8 cellular contexts compared by ENCODE assay signal in the genomic region with DNA sequence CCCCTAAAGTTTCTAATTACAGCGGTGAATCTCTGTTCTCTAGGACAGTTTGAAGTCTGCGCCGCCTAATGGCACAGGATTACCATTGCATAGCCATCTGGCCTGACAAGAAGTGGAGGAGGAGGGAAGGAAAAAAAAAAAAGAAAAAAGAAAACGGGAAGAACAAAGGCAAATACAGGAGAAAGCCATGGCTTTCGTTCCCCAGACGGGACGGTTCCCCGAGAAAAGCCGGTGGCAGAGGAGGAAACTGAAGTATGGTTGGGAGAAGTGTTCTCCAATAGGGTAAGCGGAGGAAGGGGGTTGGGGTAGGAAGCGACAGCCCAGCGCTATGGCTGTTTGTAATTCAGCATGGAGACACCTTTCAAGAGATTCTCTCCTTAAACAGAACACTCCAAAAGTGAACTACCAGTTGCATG.
A peak's percentile ranks its signal among the peaks of the same experiment; 100 is the strongest.
DNase-seq lines count a peak whose midpoint lies in the region; ATAC-seq, FAIRE-seq and TF ChIP-seq lines count a peak whose summit lies in the region.

No MANE protein-coding gene starts in this region.

- in situ Hi-C loops in SK-MEL-5 (cut with HindIII; ENCODE audit: low pct_unique_long_range_greater_than_20kb, low sequenced_read_pairs), result no loop called here

- H3K9me3 Mint-ChIP-seq in MCF 10A (ENCODE audit: unreplicated experiment), result no peaks in the 10 kb centered on the region

- TSS peak; percentile 52 for BruUV-seq in MCF 10A (replicated peaks; lab: Mats Ljungman, UMichigan)

- H3K27ac Mint-ChIP-seq in MCF 10A (ENCODE audit: low read depth, unreplicated experiment), result peak overlapping the region; percentile 69

- DNase-seq in GM20000 (ENCODE audit: low spot score) (peak; percentile 5), SK-MEL-5 (ENCODE audit: low read depth, low spot score) (peak; percentile 65), MCF 10A (ENCODE audit: unreplicated experiment) (peak; percentile 79), cerebellar nuclear complex (lab: John Stamatoyannopoulos, UW) (no peak)

- peaks cover 21% of the 10 kb centered on the region for H3K79me2 ChIP-seq in DOHH2 (ENCODE audit: control insufficient read depth, low read length)

- no peaks in the 10 kb centered on the region for H3K27me3 Mint-ChIP-seq in MCF 10A (ENCODE audit: insufficient read depth, unreplicated experiment)

- no peaks in the 10 kb centered on the region; the same call in 1 of the 2 replicates for H3K27me3 ChIP-seq in DOHH2 (ENCODE audit: control insufficient read depth, low read length)

- peak overlapping the region; percentile 93 for H3K4me2 ChIP-seq in DOHH2 (ENCODE audit: low read length)

- CTCF ChIA-PET in MCF 10A (lab: Yijun Ruan, JAX), result interaction anchor here (0.6 to 2.7 kb wide), 12 partner anchors 14 to 448 kb away, joined by 3 to 14 read pairs (median 3); a partner anchor contains a TSS

- H3K4me3 ChIP-seq in DOHH2 (ENCODE audit: low read length) (peak overlapping the region; percentile 90), skin epidermis (peak overlapping the region; percentile 35 to 54 (median 41))

- no peaks in the 10 kb centered on the region for H3K9me3 ChIP-seq in DOHH2 (ENCODE audit: control insufficient read depth, insufficient read depth, low read length)

- H4K20me1 ChIP-seq in DOHH2 (ENCODE audit: control insufficient read depth, insufficient read depth, low read depth, low read length), result no peaks in the 10 kb centered on the region

- H3K27ac ChIP-seq in DOHH2 (ENCODE audit: low read depth, low read length), result peak overlapping the region; percentile 45
- H3K27ac ChIP-seq in skin epidermis, result peak overlapping the region in 3 of 21 experiments; percentile 3 to 53 (median 41)

- TF ChIP-seq CTCF in DOHH2 (IDR thresholded peaks at IDR 0.05; ENCODE audit: low read depth, low read length, poor library complexity, severe bottlenecking) (peak; percentile 67), GM20000 (IDR thresholded peaks at IDR 0.05; ENCODE audit: extremely low read depth, missing control alignments) (peak; percentile 60), MCF 10A (IDR thresholded peaks at IDR 0.05; ENCODE audit: unreplicated experiment) (peak; percentile 34)

- no peaks in the 10 kb centered on the region for H3K9me2 ChIP-seq in DOHH2 (replicated peaks; ENCODE audit: control insufficient read depth, low read length)

- POLR2A ChIA-PET in MCF 10A (lab: Yijun Ruan, JAX), result interaction anchor here (1.6 to 3.8 kb wide), 5 partner anchors 81 to 311 kb away, joined by 4 to 33 read pairs (median 6); a partner anchor contains a TSS

- peak; percentile 52 for ATAC-seq in HG03575 (IDR thresholded peaks at IDR 0.05; ENCODE audit: extremely low read depth, insufficient number of reproducible peaks, low FRiP score, unreplicated experiment)

- no peaks in the 10 kb centered on the region for H3K4me1 Mint-ChIP-seq in MCF 10A (ENCODE audit: insufficient read depth, unreplicated experiment)

- H3K36me3 ChIP-seq in DOHH2 (ENCODE audit: control insufficient read depth, low read length), result no peaks in the 10 kb centered on the region

- peak; percentile 79 for FAIRE-seq in islet of Langerhans (lab: Jason Lieb, UNC)

- H3F3A ChIP-seq in DOHH2 (ENCODE audit: control insufficient read depth, insufficient read depth), result no peaks in the 10 kb centered on the region

- intact Hi-C loops in MCF 10A (cut with micrococcal nuclease), result loop anchor here (1.0 to 2.0 kb wide), 2 partner anchors 242 to 312 kb away; a partner anchor contains a TSS

- peak overlapping the region; percentile 80 for H3K4me3 Mint-ChIP-seq in MCF 10A (ENCODE audit: unreplicated experiment)

- H3K4me1 ChIP-seq in DOHH2 (ENCODE audit: control insufficient read depth, low read length), result peaks cover 6% of the 10 kb centered on the region; the same call in 1 of the 2 replicates

- no peaks in the 10 kb centered on the region for H3K36me3 Mint-ChIP-seq in MCF 10A (ENCODE audit: insufficient read depth, unreplicated experiment)

Comparison
In these comparisons a context has a peak if more than half of its experiments do, and no peak if none do; other contexts are left out.
1. DNase-seq: peak in GM20000 (single experiment), SK-MEL-5 (single experiment) and MCF 10A (single experiment); none in cerebellar nuclear complex (0 of 2).
2. Peak in every context shown above with its lines, with median percentiles within 50 percentile points of each other: CTCF ChIP-seq.